In the genomic region with DNA sequence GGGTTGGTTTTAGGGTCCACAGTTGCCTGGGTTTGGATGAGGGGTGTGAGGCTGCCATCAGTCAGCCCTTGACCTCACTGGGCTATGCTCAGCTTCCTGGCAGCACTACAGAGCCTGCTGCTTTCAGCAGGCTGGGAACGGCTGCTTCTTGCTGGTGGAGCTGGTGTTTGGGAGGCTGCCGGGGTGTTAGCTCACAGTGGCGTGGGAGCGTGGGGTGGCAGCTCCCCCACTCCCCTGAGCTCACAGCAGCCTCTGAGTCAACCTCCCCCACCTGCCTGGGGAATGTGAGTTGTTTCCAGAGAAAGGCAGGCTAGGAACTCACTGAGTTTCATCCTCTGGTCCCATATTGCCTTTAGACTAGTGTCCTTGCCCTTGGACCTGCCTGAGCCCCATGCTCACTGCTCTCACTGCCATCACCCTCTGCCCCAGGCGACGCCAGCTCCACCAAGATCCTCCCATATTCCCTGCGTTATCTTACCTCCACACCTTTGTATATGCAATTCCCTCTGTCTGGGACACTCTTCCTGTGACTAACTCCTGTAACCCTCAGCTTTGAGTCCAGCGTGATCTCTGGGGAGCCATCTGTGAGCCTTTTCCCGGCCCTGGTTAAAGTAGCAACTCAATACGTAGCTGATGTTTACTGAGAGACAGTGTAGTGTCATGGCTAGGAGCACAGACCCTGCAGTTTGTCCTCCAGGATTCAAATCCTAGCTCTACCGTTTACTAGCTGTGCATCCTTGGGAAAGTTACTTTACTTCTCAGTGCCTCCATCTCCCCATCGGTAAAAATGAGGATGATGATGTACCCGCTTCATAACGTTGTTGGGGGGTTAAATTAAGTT, we compare ENCODE assay signal across 10 cellular contexts. TPM values are rescaled to one million over a fixed set of nuclear protein-coding genes. Genes with fewer than 3 reads are reported as not detected.
A peak's percentile ranks its signal among the peaks of the same experiment; 100 is the strongest.
DNase-seq lines count a peak whose midpoint lies in the region; ATAC-seq and TF ChIP-seq lines count a peak whose summit lies in the region.
"Had no signal": no experiment of that assay in that cellular context is flagged by ENCODE, and none has a peak within 500 bp of the region (broad histone marks: within the 10 kb centered on the region; RNA-seq: fewer than 3 reads in every experiment).

No MANE protein-coding gene starts in this region.

- H3K9me3 ChIP-seq in OCI-LY3 (ENCODE audit: insufficient read depth, low read length), result no peaks in the 10 kb centered on the region
- no peaks in the 10 kb centered on the region for H3K9me3 ChIP-seq in sigmoid colon
- H3K9me3 ChIP-seq: adrenal gland, right lobe of liver had no signal

- peaks cover 6 to 23% of the 10 kb centered on the region in 2 donors for H3K36me3 Mint-ChIP-seq in activated T-cell treated with anti-CD3 and anti-CD28 coated beads, Interleukin-2, amount 50 U/mL, for 72 hours (ENCODE audit: insufficient read depth in 2 of 2)
- H3K36me3 Mint-ChIP-seq in stimulated activated memory B cell treated with anti-CD40 and anti-IgM and Interleukin-4, amounts not matched to agents 10 μg/mL and 1 μg/mL and 100 μg/mL, for 72 hours, result peaks cover 38% of the 10 kb centered on the region

- peaks cover 75% of the 10 kb centered on the region for H3K4me1 Mint-ChIP-seq in activated T-cell treated with anti-CD3 and anti-CD28 coated beads, Interleukin-2, amount 50 U/mL, for 72 hours (ENCODE audit: low read depth)
- H3K4me1 Mint-ChIP-seq in stimulated activated memory B cell treated with anti-CD40 and anti-IgM and Interleukin-4, amounts not matched to agents 10 μg/mL and 1 μg/mL and 100 μg/mL, for 72 hours, result peaks cover 78% of the 10 kb centered on the region

- TF ChIP-seq EP300 in sigmoid colon (IDR thresholded peaks at IDR 0.05), result no peak

- H3K27ac Mint-ChIP-seq in activated T-cell treated with anti-CD3 and anti-CD28 coated beads, Interleukin-2, amount 50 U/mL, for 72 hours, result peak overlapping the region; percentile 95
- peak overlapping the region; percentile 88 for H3K27ac Mint-ChIP-seq in stimulated activated memory B cell treated with anti-CD40 and anti-IgM and Interleukin-4, amounts not matched to agents 10 μg/mL and 1 μg/mL and 100 μg/mL, for 72 hours

- peak; percentile 30 to 40 for ATAC-seq in activated T-cell treated with anti-CD3 and anti-CD28 coated beads, Interleukin-2, amount 50 U/mL, for 72 hours (replicated peaks in 1 of 2)
- no peak for ATAC-seq in stimulated activated memory B cell treated with anti-CD40 and anti-IgM and Interleukin-4, amounts not matched to agents 10 μg/mL and 1 μg/mL and 100 μg/mL, for 72 hours
- ATAC-seq in GM21381 (IDR thresholded peaks at IDR 0.05; ENCODE audit: unreplicated experiment), result no peak
- no peak for ATAC-seq in HG02884 (IDR thresholded peaks at IDR 0.05; ENCODE audit: unreplicated experiment)

- H3K27ac ChIP-seq in OCI-LY3 (ENCODE audit: low read length) (peak overlapping the region; percentile 92), sigmoid colon (no peak overlapping the region)
- H3K27ac ChIP-seq: right lobe of liver had no signal

- H3K27me3 ChIP-seq in OCI-LY3 (ENCODE audit: low read depth, low read length) (no peaks in the 10 kb centered on the region), sigmoid colon (peaks cover 0 to 17% (median 0%) of the 10 kb centered on the region in 3 donors)
- H3K27me3 ChIP-seq: adrenal gland, right lobe of liver had no signal

- peak overlapping the region; percentile 12 for H3K4me3 ChIP-seq in OCI-LY3 (ENCODE audit: low read length)
- no peak overlapping the region for H3K4me3 ChIP-seq in sigmoid colon
- H3K4me3 ChIP-seq: adrenal gland, right lobe of liver had no signal

- TF ChIP-seq POLR2A in sigmoid colon (IDR thresholded peaks at IDR 0.05), result no peak

- peaks cover 1% of the 10 kb centered on the region; the same call in 1 of the 2 replicates for H4K20me1 ChIP-seq in OCI-LY3 (ENCODE audit: insufficient read depth, low read length)

- no peaks in the 10 kb centered on the region for H3K27me3 Mint-ChIP-seq in activated T-cell treated with anti-CD3 and anti-CD28 coated beads, Interleukin-2, amount 50 U/mL, for 72 hours (ENCODE audit: low read depth)
- no peaks in the 10 kb centered on the region for H3K27me3 Mint-ChIP-seq in stimulated activated memory B cell treated with anti-CD40 and anti-IgM and Interleukin-4, amounts not matched to agents 10 μg/mL and 1 μg/mL and 100 μg/mL, for 72 hours

- intact Hi-C loops in sigmoid colon (cut with DNase I), result no loop called here

- H3K4me3 Mint-ChIP-seq in activated T-cell treated with anti-CD3 and anti-CD28 coated beads, Interleukin-2, amount 50 U/mL, for 72 hours, result peak overlapping the region; percentile 73 to 77
- no peak overlapping the region for H3K4me3 Mint-ChIP-seq in stimulated activated memory B cell treated with anti-CD40 and anti-IgM and Interleukin-4, amounts not matched to agents 10 μg/mL and 1 μg/mL and 100 μg/mL, for 72 hours

- WGBS in sigmoid colon, 2 donors, result 77 to 84% methylated on average over 14 of the region's 14 CpGs

- H2AFZ ChIP-seq in OCI-LY3 (ENCODE audit: low read depth, low read length), result no peak overlapping the region

- peaks cover 87% of the 10 kb centered on the region for H3K79me2 ChIP-seq in OCI-LY3 (ENCODE audit: low read length)

- H3K9me3 Mint-ChIP-seq in activated T-cell treated with anti-CD3 and anti-CD28 coated beads, Interleukin-2, amount 50 U/mL, for 72 hours, result no peaks in the 10 kb centered on the region
- no peaks in the 10 kb centered on the region for H3K9me3 Mint-ChIP-seq in stimulated activated memory B cell treated with anti-CD40 and anti-IgM and Interleukin-4, amounts not matched to agents 10 μg/mL and 1 μg/mL and 100 μg/mL, for 72 hours

- peak; percentile 35 to 52 for DNase-seq in activated T-cell treated with anti-CD3 and anti-CD28 coated beads, Interleukin-2, amount 50 U/mL, for 72 hours
- DNase-seq in hippocampal formation (lab: John Stamatoyannopoulos, UW) (peak; percentile 27 to 62), sigmoid colon (no peak), NK-92 (lab: John Stamatoyannopoulos, UW; ENCODE audit: unreplicated experiment) (no peak)
- DNase-seq: adrenal gland, right lobe of liver had no signal

- H3K4me1 ChIP-seq in OCI-LY3 (ENCODE audit: low read length), result peaks cover 95% of the 10 kb centered on the region
- no peaks in the 10 kb centered on the region for H3K4me1 ChIP-seq in sigmoid colon
- H3K4me1 ChIP-seq: right lobe of liver had no signal

- peak overlapping the region; percentile 75 for H3K9ac ChIP-seq in OCI-LY3 (ENCODE audit: low read length)

- TF ChIP-seq CTCF in OCI-LY3 (IDR thresholded peaks at IDR 0.05; ENCODE audit: low read depth, low read length) (no peak), sigmoid colon (IDR thresholded peaks at IDR 0.05) (no peak)

- H3K4me2 ChIP-seq in OCI-LY3 (ENCODE audit: low read length), result peak overlapping the region; percentile 71

- H3K36me3 ChIP-seq in OCI-LY3 (replicated peaks; ENCODE audit: low read depth, low read length), result peaks cover 68% of the 10 kb centered on the region
- H3K36me3 ChIP-seq in sigmoid colon, result no peaks in the 10 kb centered on the region
- H3K36me3 ChIP-seq: adrenal gland, right lobe of liver had no signal

RNA-seq across cellular contexts. Expression of a gene that starts 34.8 kb away (rescaled TPM):
- total RNA-seq in activated T-cell treated with anti-CD3 and anti-CD28 coated beads, Interleukin-2, amount 50 U/mL, for 72 hours, result 100 to 1,000 TPM; 143 to 184 TPM
- total RNA-seq in sigmoid colon, result 1 to 10 TPM; 2.3 to 4.2 (median 3.8) TPM
- polyA plus RNA-seq in sigmoid colon, result 10 to 100 TPM in 1 of 3 donors, 1 to 10 TPM in 1, under 1 TPM in 1; 0.92 to 21.7 (median 1.2) TPM

Comparison
In these comparisons a context has a peak if more than half of its experiments do, and no peak if none do; other contexts are left out.
1. ATAC-seq: peak in activated T-cell treated with anti-CD3 and anti-CD28 coated beads, Interleukin-2, amount 50 U/mL, for 72 hours (2 of 2); none in stimulated activated memory B cell treated with anti-CD40 and anti-IgM and Interleukin-4, amounts not matched to agents 10 μg/mL and 1 μg/mL and 100 μg/mL, for 72 hours (single experiment), GM21381 (single experiment) and HG02884 (single experiment).
2. DNase-seq: peak in activated T-cell treated with anti-CD3 and anti-CD28 coated beads, Interleukin-2, amount 50 U/mL, for 72 hours (2 of 2) and hippocampal formation (2 of 2); none in sigmoid colon (single experiment) and NK-92 (single experiment).
3. RNA of a gene that starts 34.8 kb away (total RNA-seq): 143 to 184 TPM in activated T-cell treated with anti-CD3 and anti-CD28 coated beads, Interleukin-2, amount 50 U/mL, for 72 hours; 2.3 to 4.2 TPM in sigmoid colon; every median in the first group is over 10 times any median in the second.